ENCODE assay signal across 8 cellular contexts in genomic region chr3:66971891-66972551, GRCh38. TPM values are rescaled to one million over a fixed set of nuclear protein-coding genes. Genes with fewer than 3 reads are reported as not detected.
A peak's percentile ranks its signal among the peaks of the same experiment; 100 is the strongest.
DNase-seq lines count a peak whose midpoint lies in the region; TF ChIP-seq lines count a peak whose summit lies in the region.

No MANE protein-coding gene starts in this region.

- no peak overlapping the region for H3K27ac Mint-ChIP-seq in osteocyte (ENCODE audit: unreplicated experiment)

- H3K9ac ChIP-seq in GM23248 = peak overlapping the region; percentile 29; the same call in 1 of the 2 replicates

- H3K27ac ChIP-seq in GM23248 = no peak overlapping the region
- H3K27ac ChIP-seq in KOPT-K1 (ENCODE audit: low read depth, low read length, poor library complexity, severe bottlenecking) = peak overlapping the region; percentile 26
- no peak overlapping the region for H3K27ac ChIP-seq in thyroid gland

- H3K9me3 ChIP-seq in GM23248 (ENCODE audit: low read depth) = no peaks in the 10 kb centered on the region
- H3K9me3 ChIP-seq in KOPT-K1 (ENCODE audit: insufficient read depth, low read length, poor library complexity, severe bottlenecking) = no peaks in the 10 kb centered on the region
- no peaks in the 10 kb centered on the region for H3K9me3 ChIP-seq in thyroid gland

- H3K79me2 ChIP-seq in GM23248 (ENCODE audit: insufficient read depth) = no peaks in the 10 kb centered on the region

- H3K4me3 ChIP-seq in GM23248 = peak overlapping the region; percentile 71
- peak overlapping the region in 1 of 3 donors; percentile 17 for H3K4me3 ChIP-seq in thyroid gland (replicated peaks in 1 of 3)

- H2AFZ ChIP-seq in GM23248 = peak overlapping the region; percentile 91

- TF ChIP-seq POLR2A in thyroid gland (IDR thresholded peaks at IDR 0.05) = no peak

- peaks cover 36% of the 10 kb centered on the region for H3K27me3 Mint-ChIP-seq in osteocyte (ENCODE audit: unreplicated experiment)

- H3K36me3 ChIP-seq in GM23248 (ENCODE audit: low read depth) (no peaks in the 10 kb centered on the region), KOPT-K1 (ENCODE audit: insufficient read depth, low read length) (no peaks in the 10 kb centered on the region), thyroid gland (no peaks in the 10 kb centered on the region)

- peak; percentile 94 for TF ChIP-seq CTCF in osteocyte (IDR thresholded peaks at IDR 0.05)
- peak; percentile 41 to 89 (median 64) for TF ChIP-seq CTCF in thyroid gland (IDR thresholded peaks at IDR 0.05)

- H3K4me1 ChIP-seq in GM23248 (ENCODE audit: insufficient read depth) (no peaks in the 10 kb centered on the region), thyroid gland (peaks cover 0 to 5% of the 10 kb centered on the region in 2 donors)

- peaks cover 5% of the 10 kb centered on the region for H3K4me1 Mint-ChIP-seq in osteocyte (ENCODE audit: unreplicated experiment)

- intact Hi-C loops in thyroid gland (cut with DNase I) = no loop called here

- H3K9me3 Mint-ChIP-seq in osteocyte (ENCODE audit: unreplicated experiment) = no peaks in the 10 kb centered on the region

- in situ Hi-C loops in GM23248 (cut with MboI) = loop anchor here (25.0 kb wide), 1 partner anchor 1915 kb away; no protein-coding TSS in a partner anchor

- H3F3A ChIP-seq in GM23248 (ENCODE audit: insufficient read depth) = no peaks in the 10 kb centered on the region

- H3K27me3 ChIP-seq in GM23248 (replicated peaks; ENCODE audit: insufficient read depth) = peaks cover 14% of the 10 kb centered on the region
- no peaks in the 10 kb centered on the region for H3K27me3 ChIP-seq in thyroid gland

- H4K20me1 ChIP-seq in GM23248 (ENCODE audit: insufficient read depth) = no peaks in the 10 kb centered on the region

- no peaks in the 10 kb centered on the region for H3K36me3 Mint-ChIP-seq in osteocyte (ENCODE audit: unreplicated experiment)

- H3K4me3 Mint-ChIP-seq in osteocyte (ENCODE audit: unreplicated experiment) = peak overlapping the region; percentile 55

- H3K9me2 ChIP-seq in GM23248 (ENCODE audit: insufficient read depth) = no peaks in the 10 kb centered on the region

- 13 to 24% methylated on average over 22 of the region's 22 CpGs for WGBS in GM23248 (ENCODE audit: low coverage in 1 of 2, low lambda C conversion rate in 2 of 2, missing lambda C conversion rate in 2 of 2), 2 experiments
- 7 to 12% methylated on average over 22 of the region's 22 CpGs for WGBS in thyroid gland, 2 donors

- DNase-seq in ELR (ENCODE audit: low read depth) = peak; percentile 75
- peak; percentile 81 for DNase-seq in GM23248
- DNase-seq in SIG-M5 treated with dmso at 0.1 percent for 504 hours (lab: John Stamatoyannopoulos, UW; ENCODE audit: unreplicated experiment) = peak; percentile 71
- DNase-seq in activated naive CD4-positive, alpha-beta T cell (lab: John Stamatoyannopoulos, UW) = peak; percentile 2 to 42 (median 22)
- DNase-seq in globus pallidus (ENCODE audit: low spot score) = peak; percentile 71
- peak; percentile 85 for DNase-seq in osteocyte (ENCODE audit: extremely low spot score, unreplicated experiment)
- peak; percentile 65 to 74 for DNase-seq in thyroid gland

- H3K4me2 ChIP-seq in GM23248 (ENCODE audit: unreplicated experiment) = peak overlapping the region; percentile 84

RNA-seq across cellular contexts. Expression of gene KBTBD8, which starts 26.1 kb away (rescaled TPM):
- 0.76 and 0.86 TPM in 2 replicates for total RNA-seq in GM23248 (2014; rRNA removed; shearing (Covaris generic))
- 0.26 and 1.1 TPM in 2 replicates for polyA plus RNA-seq in GM23248 (2016; fragmentation: Nextera tagmentation; extraction: Ambion mirVana)
- total RNA-seq in osteocyte = 0.37 and 0.75 TPM in 2 replicates
- total RNA-seq in thyroid gland = 1 to 10 TPM in 2 of 4 donors, under 1 TPM in 2; 0.54 to 1.2 (median 1.00) TPM

Comparison
In these comparisons a context has a peak if more than half of its experiments do, and no peak if none do; other contexts are left out.
1. DNase-seq: peak in every context shown above with its lines; median percentile 85 in osteocyte; 81 in GM23248; 75 in ELR; 71 in SIG-M5 treated with dmso at 0.1 percent for 504 hours; 71 in globus pallidus; 70 in thyroid gland; 22 in activated naive CD4-positive, alpha-beta T cell.